ENCODE assay signal across 8 cellular contexts in genomic region chr10:104322416-104322782, GRCh38. TPM values are rescaled to one million over a fixed set of nuclear protein-coding genes. Genes with fewer than 3 reads are reported as not detected.
DNase-seq lines count a peak whose midpoint lies in the region; ATAC-seq, FAIRE-seq and TF ChIP-seq lines count a peak whose summit lies in the region.

No MANE protein-coding gene starts in this region.

- H3K36me3 Mint-ChIP-seq in activated T-helper 2 cell treated with anti-CD3 and anti-CD28 coated beads, Interferon-gamma antibody, Interleukin-2, Interleukin-4, amounts not matched to agents 10 μg/mL and 5 μg/mL and 100 μg/mL, durations not matched to agents 14 hours and 24 hours and 36 hours (ENCODE audit: low read depth), result peaks cover 29% of the 10 kb centered on the region
- no peaks in the 10 kb centered on the region for H3K36me3 Mint-ChIP-seq in naive B cell

- intact Hi-C loops in activated T-helper 2 cell treated with anti-CD3 and anti-CD28 coated beads, Interferon-gamma antibody, Interleukin-2, Interleukin-4, amounts not matched to agents 10 μg/mL and 5 μg/mL and 100 μg/mL, durations not matched to agents 14 hours and 24 hours and 36 hours (cut with micrococcal nuclease), result loop anchor here (2.0 kb wide), 1 partner anchor 14 kb away; no protein-coding TSS in a partner anchor

- H3K4me3 Mint-ChIP-seq in activated T-helper 2 cell treated with anti-CD3 and anti-CD28 coated beads, Interferon-gamma antibody, Interleukin-2, Interleukin-4, amounts not matched to agents 10 μg/mL and 5 μg/mL and 100 μg/mL, durations not matched to agents 14 hours and 24 hours and 36 hours (ENCODE audit: low read depth), result peak overlapping the region; percentile 31
- H3K4me3 Mint-ChIP-seq in naive B cell, result peak overlapping the region in 6 of 8 donors; percentile 55 to 80 (median 58)

- DNase-seq in GM12892 (ENCODE audit: insufficient read length), result no peak
- no peak for DNase-seq in activated T-helper 2 cell treated with anti-CD3 and anti-CD28 coated beads, Interferon-gamma antibody, Interleukin-2, Interleukin-4, amounts not matched to agents 10 μg/mL and 5 μg/mL and 100 μg/mL, durations not matched to agents 14 hours and 24 hours and 36 hours (ENCODE audit: low spot score)
- no peak for DNase-seq in naive B cell
- no peak for DNase-seq in midbrain (lab: John Stamatoyannopoulos, UW)
- DNase-seq in dedifferentiated amniotic fluid mesenchymal stem cell (ENCODE audit: extremely low spot score), result no peak
- DNase-seq in HTR-8/SVneo (ENCODE audit: insufficient read length, low spot score), result no peak
- DNase-seq in hypothalamus (lab: John Stamatoyannopoulos, UW), result no peak

- FAIRE-seq in GM12892 (lab: Jason Lieb, UNC) (peak; percentile 38), HTR-8/SVneo (lab: Jason Lieb, UNC) (no peak)

- H3K9me3 Mint-ChIP-seq in activated T-helper 2 cell treated with anti-CD3 and anti-CD28 coated beads, Interferon-gamma antibody, Interleukin-2, Interleukin-4, amounts not matched to agents 10 μg/mL and 5 μg/mL and 100 μg/mL, durations not matched to agents 14 hours and 24 hours and 36 hours, result no peaks in the 10 kb centered on the region
- H3K9me3 Mint-ChIP-seq in naive B cell, result no peaks in the 10 kb centered on the region

- ATAC-seq in HG03354 (IDR thresholded peaks at IDR 0.05; ENCODE audit: poor library complexity, severe bottlenecking, unreplicated experiment) (peak; percentile 52), naive B cell (ENCODE audit: low read depth in 2 of 2) (peak; percentile 38 to 49)

- H3K27ac Mint-ChIP-seq in activated T-helper 2 cell treated with anti-CD3 and anti-CD28 coated beads, Interferon-gamma antibody, Interleukin-2, Interleukin-4, amounts not matched to agents 10 μg/mL and 5 μg/mL and 100 μg/mL, durations not matched to agents 14 hours and 24 hours and 36 hours, result peak overlapping the region; percentile 46
- H3K27ac Mint-ChIP-seq in naive B cell, result peak overlapping the region in 4 of 6 donors; percentile 31 to 71 (median 66)

- peaks cover 70% of the 10 kb centered on the region for H3K4me1 Mint-ChIP-seq in activated T-helper 2 cell treated with anti-CD3 and anti-CD28 coated beads, Interferon-gamma antibody, Interleukin-2, Interleukin-4, amounts not matched to agents 10 μg/mL and 5 μg/mL and 100 μg/mL, durations not matched to agents 14 hours and 24 hours and 36 hours (ENCODE audit: low read depth)
- H3K4me1 Mint-ChIP-seq in naive B cell, result peaks cover 88 to 99% (median 96%) of the 10 kb centered on the region in 3 donors

- TF ChIP-seq POLR2A in GM12892 (IDR thresholded peaks at IDR 0.05; ENCODE audit: low read depth, low read length), result no peak

- no peaks in the 10 kb centered on the region for H3K27me3 Mint-ChIP-seq in activated T-helper 2 cell treated with anti-CD3 and anti-CD28 coated beads, Interferon-gamma antibody, Interleukin-2, Interleukin-4, amounts not matched to agents 10 μg/mL and 5 μg/mL and 100 μg/mL, durations not matched to agents 14 hours and 24 hours and 36 hours (ENCODE audit: low read depth)
- H3K27me3 Mint-ChIP-seq in naive B cell, result no peaks in the 10 kb centered on the region

RNA-seq across cellular contexts. Expression of gene ITPRIP, which starts 15.9 kb away (rescaled TPM):
- polyA plus RNA-seq in GM12892 (2012; ENCODE audit: missing spikeins), result 2.7 TPM
- total RNA-seq in activated T-helper 2 cell treated with anti-CD3 and anti-CD28 coated beads, Interferon-gamma antibody, Interleukin-2, Interleukin-4, amounts not matched to agents 10 μg/mL and 5 μg/mL and 100 μg/mL, durations not matched to agents 14 hours and 24 hours and 36 hours, result 17.1 and 18.8 TPM in 2 replicates
- 10 to 100 TPM; 16.5 to 34.4 (median 19.6) TPM for polyA plus RNA-seq in naive B cell (ENCODE audit: low read depth in 6 of 6)

RNA-seq across cellular contexts. Expression of gene CFAP58, which starts 31.2 kb away (rescaled TPM):
- polyA plus RNA-seq in GM12892 (2012; ENCODE audit: missing spikeins), result 0.19 TPM
- 0.57 and 1.1 TPM in 2 replicates for total RNA-seq in activated T-helper 2 cell treated with anti-CD3 and anti-CD28 coated beads, Interferon-gamma antibody, Interleukin-2, Interleukin-4, amounts not matched to agents 10 μg/mL and 5 μg/mL and 100 μg/mL, durations not matched to agents 14 hours and 24 hours and 36 hours
- polyA plus RNA-seq in naive B cell (ENCODE audit: low read depth in 6 of 6), result not detected

RNA-seq across cellular contexts. Expression of gene GSTO2, which starts 53.4 kb away (rescaled TPM):
- 1.2 TPM for polyA plus RNA-seq in GM12892 (2012; ENCODE audit: missing spikeins)
- 0.57 and 1.4 TPM in 2 replicates for total RNA-seq in activated T-helper 2 cell treated with anti-CD3 and anti-CD28 coated beads, Interferon-gamma antibody, Interleukin-2, Interleukin-4, amounts not matched to agents 10 μg/mL and 5 μg/mL and 100 μg/mL, durations not matched to agents 14 hours and 24 hours and 36 hours
- under 1 TPM in 5 of 6 donors, not detected in 1; 0.21 to 0.78 (median 0.49) TPM for polyA plus RNA-seq in naive B cell (ENCODE audit: low read depth in 6 of 6)
